In genomic region chr5:133968057-133968993, GRCh38 we compare ENCODE assay signal across 8 cellular contexts. TPM values are rescaled to one million over a fixed set of nuclear protein-coding genes. Genes with fewer than 3 reads are reported as not detected.
A peak's percentile ranks its signal among the peaks of the same experiment; 100 is the strongest.
DNase-seq lines count a peak whose midpoint lies in the region; ATAC-seq and TF ChIP-seq lines count a peak whose summit lies in the region.

TSS of gene C5orf15 (minus strand) at chr5:133968625. CDS start at chr5:133968584, 41 bp downstream.

- H3K27ac ChIP-seq in RWPE1 (peak within 1 kb of the TSS; percentile 81), fibroblast of lung (ENCODE audit: insufficient read depth, low read length) (peak within 1 kb of the TSS; percentile 92)
- H3K27ac ChIP-seq in naive thymus-derived CD4-positive, alpha-beta T cell (ENCODE audit: low read depth, low read length): peak within 1 kb of the TSS; percentile 94

- peaks cover 32% of the 10 kb centered on the region for H3K79me2 ChIP-seq in fibroblast of lung (ENCODE audit: control insufficient read depth, insufficient read depth, low read length)

- peak within 1 kb of the TSS; percentile 100 for H3K4me3 Mint-ChIP-seq in activated T-helper 17 cell treated with anti-CD3 and anti-CD28 coated beads, Interleukin-2, amount 50 U/mL, for 72 hours
- H3K4me3 Mint-ChIP-seq in naive thymus-derived CD4-positive, alpha-beta T cell: peak within 1 kb of the TSS; percentile 93 to 100 (median 98)
- H3K4me3 Mint-ChIP-seq in stimulated activated naive B cell treated with anti-CD40 and anti-IgM and Interleukin-4, amounts not matched to agents 10 μg/mL and 1 μg/mL and 100 μg/mL, for 72 hours: peak within 1 kb of the TSS; percentile 97 to 98

- no peaks in the 10 kb centered on the region for H3K27me3 Mint-ChIP-seq in activated T-helper 17 cell treated with anti-CD3 and anti-CD28 coated beads, Interleukin-2, amount 50 U/mL, for 72 hours
- H3K27me3 Mint-ChIP-seq in naive thymus-derived CD4-positive, alpha-beta T cell: no peaks in the 10 kb centered on the region
- no peaks in the 10 kb centered on the region for H3K27me3 Mint-ChIP-seq in stimulated activated naive B cell treated with anti-CD40 and anti-IgM and Interleukin-4, amounts not matched to agents 10 μg/mL and 1 μg/mL and 100 μg/mL, for 72 hours

- peak within 1 kb of the TSS; percentile 87 for H3K9ac ChIP-seq in fibroblast of lung (ENCODE audit: insufficient read depth, low read length)

- no peaks in the 10 kb centered on the region for H3K36me3 ChIP-seq in fibroblast of lung (ENCODE audit: control insufficient read depth, insufficient read depth, low read length)
- H3K36me3 ChIP-seq in naive thymus-derived CD4-positive, alpha-beta T cell (ENCODE audit: control insufficient read depth in 2 of 3, insufficient read depth in 3 of 3, low read length in 3 of 3): peaks cover 0 to 20% (median 0%) of the 10 kb centered on the region in 3 experiments

- no peaks in the 10 kb centered on the region for H3K4me1 ChIP-seq in fibroblast of lung (ENCODE audit: control insufficient read depth, extremely low read depth, insufficient read depth, low read length)
- H3K4me1 ChIP-seq in naive thymus-derived CD4-positive, alpha-beta T cell (ENCODE audit: control insufficient read depth in 2 of 2, insufficient read depth in 2 of 2, low read length in 2 of 2): peaks cover 10 to 16% of the 10 kb centered on the region in 2 donors

- H4K20me1 ChIP-seq in fibroblast of lung (ENCODE audit: control insufficient read depth, extremely low read depth, insufficient read depth, low read length): no peaks in the 10 kb centered on the region

- intact Hi-C loops in naive thymus-derived CD4-positive, alpha-beta T cell (cut with micrococcal nuclease): loop anchor here (1.0 to 10.0 kb wide), 13 partner anchors 36 to 942 kb away; partner anchors contain the start of genes PCBD2 (in 2 of the 2), PPP2CA (in 2 of the 2), SKP1 (in 2 of the 2) and SEC24A (in 1 of the 2)

- peak; percentile 99 for ATAC-seq in activated T-helper 17 cell treated with anti-CD3 and anti-CD28 coated beads, Interleukin-2, amount 50 U/mL, for 72 hours (replicated peaks)
- ATAC-seq in naive thymus-derived CD4-positive, alpha-beta T cell: peak; percentile 98
- ATAC-seq in stimulated activated naive B cell treated with anti-CD40 and anti-IgM and Interleukin-4, amounts not matched to agents 10 μg/mL and 1 μg/mL and 100 μg/mL, for 72 hours (replicated peaks): peak; percentile 92 to 93

- H3K4me2 ChIP-seq in fibroblast of lung (ENCODE audit: extremely low read depth, insufficient read depth, low read length): peak within 1 kb of the TSS; percentile 67

- H3K4me3 ChIP-seq in LNCaP clone FGC (ENCODE audit: low read depth, low read length): peak within 1 kb of the TSS; percentile 85
- H3K4me3 ChIP-seq in fibroblast of lung (replicated peaks in 1 of 4; ENCODE audit: control extremely low read depth in 1 of 4, insufficient read depth in 1 of 4, low read depth in 3 of 4, low read length in 4 of 4): peak within 1 kb of the TSS; percentile 68 to 97 (median 78)
- peak within 1 kb of the TSS; percentile 90 for H3K4me3 ChIP-seq in naive thymus-derived CD4-positive, alpha-beta T cell (ENCODE audit: low read length)

- peak; percentile 99 for DNase-seq in EH (ENCODE audit: low read depth)
- peak; percentile 82 for DNase-seq in GOT3 (lab: John Stamatoyannopoulos, UW)
- DNase-seq in LNCaP clone FGC (ENCODE audit: low read depth): peak; percentile 87
- DNase-seq in RWPE1 (ENCODE audit: low spot score): peak; percentile 98
- peak; percentile 97 to 99 for DNase-seq in fibroblast of lung (ENCODE audit: low read depth in 2 of 2)
- peak; percentile 72 to 93 (median 87) for DNase-seq in naive thymus-derived CD4-positive, alpha-beta T cell
- peak; percentile 92 for DNase-seq in stimulated activated naive B cell treated with anti-CD40 and anti-IgM and Interleukin-4, amounts not matched to agents 10 μg/mL and 1 μg/mL and 100 μg/mL, for 72 hours

- no peaks in the 10 kb centered on the region for H3K27me3 ChIP-seq in fibroblast of lung (ENCODE audit: control insufficient read depth, insufficient read depth, low read length)
- no peaks in the 10 kb centered on the region for H3K27me3 ChIP-seq in naive thymus-derived CD4-positive, alpha-beta T cell (ENCODE audit: control insufficient read depth in 2 of 2, insufficient read depth in 2 of 2, low read length in 2 of 2)

- peaks cover 83% of the 10 kb centered on the region for H3K36me3 Mint-ChIP-seq in activated T-helper 17 cell treated with anti-CD3 and anti-CD28 coated beads, Interleukin-2, amount 50 U/mL, for 72 hours (ENCODE audit: low read depth)
- H3K36me3 Mint-ChIP-seq in naive thymus-derived CD4-positive, alpha-beta T cell: peaks cover 0 to 18% (median 11%) of the 10 kb centered on the region in 5 donors
- peaks cover 29 to 47% of the 10 kb centered on the region in 2 donors for H3K36me3 Mint-ChIP-seq in stimulated activated naive B cell treated with anti-CD40 and anti-IgM and Interleukin-4, amounts not matched to agents 10 μg/mL and 1 μg/mL and 100 μg/mL, for 72 hours

- TF ChIP-seq CTCF in LNCaP clone FGC (IDR thresholded peaks at IDR 0.05; ENCODE audit: control insufficient read depth, extremely low read depth, insufficient read depth) (no peak), RWPE1 (conservative IDR thresholded peaks at IDR 0.05; ENCODE audit: low read depth) (no peak), fibroblast of lung (conservative IDR thresholded peaks at IDR 0.05 in 1 of 2, IDR thresholded peaks at IDR 0.05 in 1 of 2; ENCODE audit: low read depth in 1 of 2, low read length in 2 of 2) (peak in 1 of 2 donors; percentile 25)

- H3K27ac Mint-ChIP-seq in activated T-helper 17 cell treated with anti-CD3 and anti-CD28 coated beads, Interleukin-2, amount 50 U/mL, for 72 hours: peak within 1 kb of the TSS; percentile 100
- H3K27ac Mint-ChIP-seq in naive thymus-derived CD4-positive, alpha-beta T cell: peak within 1 kb of the TSS; percentile 92 to 99 (median 97)
- peak within 1 kb of the TSS; percentile 98 for H3K27ac Mint-ChIP-seq in stimulated activated naive B cell treated with anti-CD40 and anti-IgM and Interleukin-4, amounts not matched to agents 10 μg/mL and 1 μg/mL and 100 μg/mL, for 72 hours

- H2AFZ ChIP-seq in fibroblast of lung (ENCODE audit: low read length): peak within 1 kb of the TSS; percentile 22

- no peaks in the 10 kb centered on the region for H3K9me3 Mint-ChIP-seq in activated T-helper 17 cell treated with anti-CD3 and anti-CD28 coated beads, Interleukin-2, amount 50 U/mL, for 72 hours
- peaks cover 0 to 4% (median 0%) of the 10 kb centered on the region in 11 donors for H3K9me3 Mint-ChIP-seq in naive thymus-derived CD4-positive, alpha-beta T cell
- H3K9me3 Mint-ChIP-seq in stimulated activated naive B cell treated with anti-CD40 and anti-IgM and Interleukin-4, amounts not matched to agents 10 μg/mL and 1 μg/mL and 100 μg/mL, for 72 hours: peaks cover 0 to 2% of the 10 kb centered on the region in 2 donors

- POLR2A ChIA-PET in RWPE1 (lab: Yijun Ruan, JAX; ENCODE audit: low non-redundant PET): no interaction called here
- POLR2A ChIA-PET in naive thymus-derived CD4-positive, alpha-beta T cell (lab: Charles Lee): interaction anchor here (0.6 to 2.6 kb wide), 6 partner anchors 10 to 199 kb away, joined by 3 to 10 read pairs (median 3); partner anchors contain the start of gene VDAC1

- CTCF ChIA-PET in RWPE1 (lab: Yijun Ruan, JAX): interaction anchor here (0.7 kb wide), 1 partner anchor 543 kb away, joined by 3 read pairs; no protein-coding TSS in a partner anchor
- CTCF ChIA-PET in naive thymus-derived CD4-positive, alpha-beta T cell (lab: Charles Lee): no interaction called here

- no peaks in the 10 kb centered on the region for H3K9me3 ChIP-seq in fibroblast of lung (ENCODE audit: control insufficient read depth, insufficient read depth, low read depth, low read length)
- no peaks in the 10 kb centered on the region for H3K9me3 ChIP-seq in naive thymus-derived CD4-positive, alpha-beta T cell (ENCODE audit: control insufficient read depth in 2 of 3, low read length in 3 of 3)

- H3K4me1 Mint-ChIP-seq in activated T-helper 17 cell treated with anti-CD3 and anti-CD28 coated beads, Interleukin-2, amount 50 U/mL, for 72 hours: peaks cover 33% of the 10 kb centered on the region
- peaks cover 21 to 63% (median 52%) of the 10 kb centered on the region in 7 donors for H3K4me1 Mint-ChIP-seq in naive thymus-derived CD4-positive, alpha-beta T cell
- H3K4me1 Mint-ChIP-seq in stimulated activated naive B cell treated with anti-CD40 and anti-IgM and Interleukin-4, amounts not matched to agents 10 μg/mL and 1 μg/mL and 100 μg/mL, for 72 hours: peaks cover 35 to 52% of the 10 kb centered on the region in 2 donors

RNA-seq across cellular contexts. Expression of gene C5orf15, which starts in this region (rescaled TPM):
- total RNA-seq in activated T-helper 17 cell treated with anti-CD3 and anti-CD28 coated beads, Interleukin-2, amount 50 U/mL, for 72 hours: 10 to 100 TPM; 17.9 to 36.8 TPM
- total RNA-seq in fibroblast of lung: 31.8 and 43.1 TPM in 2 replicates
- polyA plus RNA-seq in fibroblast of lung: 87.2 and 111 TPM in 2 replicates
- polyA plus RNA-seq in fibroblast of lung (2012): 52.1 and 65.5 TPM in 2 replicates
- 7.4 and 25.0 TPM in 2 replicates for polyA minus RNA-seq in fibroblast of lung (ENCODE audit: low replicate concordance)
- total RNA-seq in naive thymus-derived CD4-positive, alpha-beta T cell: 10 to 100 TPM; 11.1 to 33.6 (median 17.9) TPM
- polyA plus RNA-seq in naive thymus-derived CD4-positive, alpha-beta T cell: 10 to 100 TPM; 16.2 to 18.2 TPM

Comparison
In these comparisons a context has a peak if more than half of its experiments do, and no peak if none do; other contexts are left out.
1. Peak in every context shown above with its lines: DNase-seq, ATAC-seq, H3K4me3 ChIP-seq and H3K27ac ChIP-seq.